Comparison of ENCODE assay signal across 10 cellular contexts in the genomic region with DNA sequence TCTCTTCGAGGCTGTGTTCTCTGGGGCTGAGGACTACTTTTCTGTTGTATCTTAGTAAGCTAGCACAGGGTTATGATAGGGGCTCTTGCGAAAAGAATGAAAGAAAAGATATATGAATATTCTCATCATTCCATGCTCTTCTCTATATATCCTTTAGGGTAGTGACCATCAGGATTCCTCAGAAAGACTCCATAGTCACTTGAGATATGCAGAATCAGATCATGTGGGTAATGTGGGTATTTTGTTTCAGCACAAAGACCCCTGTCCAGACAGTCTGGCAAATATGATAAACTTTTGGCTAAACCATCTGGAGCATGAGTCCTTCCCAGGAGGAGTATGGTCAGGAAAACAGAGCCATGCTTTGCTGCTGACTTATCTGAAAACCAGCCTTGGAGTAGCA. TPM values are rescaled to one million over a fixed set of nuclear protein-coding genes. Genes with fewer than 3 reads are reported as not detected.
"Had no signal": no experiment of that assay in that cellular context is flagged by ENCODE, and none has a peak within 500 bp of the region (broad histone marks: within the 10 kb centered on the region; RNA-seq: fewer than 3 reads in every experiment).

No MANE protein-coding gene starts in this region.

- H3K4me2 ChIP-seq: GM23338 had no signal

- H3K9me3 ChIP-seq: HAP-1 had no signal

- H3K27ac ChIP-seq: GM23248 had no signal

- DNase-seq: GM23248, GOT3, H7, H9, HCEC 1CT, HFFc6 had no signal

- H2AFZ ChIP-seq: GM23248, GM23338 had no signal

- H3K4me3 ChIP-seq: GM23248, GM23338, HAP-1 had no signal

- H3K4me3 Mint-ChIP-seq: GM23338, H9, HFFc6 had no signal

- H3K9me3 Mint-ChIP-seq: GM23338, H9, HFFc6 had no signal

- H3K36me3 ChIP-seq: HAP-1 had no signal

- H3K27ac Mint-ChIP-seq: GM23338, H9, HFFc6 had no signal

- H3K4me1 Mint-ChIP-seq: GM23338 had no signal

- H3K9ac ChIP-seq: GM23248 had no signal

- H3K4me1 ChIP-seq: HAP-1 had no signal

RNA-seq across cellular contexts. Expression of gene CRYM, which starts 21.5 kb away (rescaled TPM):
- total RNA-seq: GM23248, HFFc6 had no signal
- polyA plus RNA-seq: GM23248 had no signal

RNA-seq across cellular contexts. Expression of gene ANKS4B, which starts 23.1 kb away (rescaled TPM):
- total RNA-seq: GM23248, H4, H7, HFFc6 had no signal
- polyA plus RNA-seq: GM23248, GM23338 had no signal

RNA-seq across cellular contexts. Expression of gene ZP2, which starts 45.3 kb away (rescaled TPM):
- total RNA-seq: GM23248, GM23338, H1, H4, H7, H9, HFFc6 had no signal
- polyA plus RNA-seq: GM23248, GM23338, H1 had no signal
